Comparison of ENCODE assay signal across 2 cellular contexts in genomic region chr16:50298591-50299507, GRCh38.
TF ChIP-seq lines count a peak whose summit lies in the region.

No MANE protein-coding gene starts in this region.

TF ChIP-seq in SK-N-SH, 30 proteins besides CTCF, POLR2A, EP300 and RAD21:
- TF ChIP-seq REST (IDR thresholded peaks at IDR 0.05; ENCODE audit: low read depth, low read length) (no peak), ZBTB33 (IDR thresholded peaks at IDR 0.05; ENCODE audit: borderline replicate concordance, low read depth) (no peak), FOSL2 (IDR thresholded peaks at IDR 0.05; ENCODE audit: borderline replicate concordance, low read depth) (no peak), GATA2 (CRISPR knock-in tag; IDR thresholded peaks at IDR 0.05) (no peak), RCOR1 (IDR thresholded peaks at IDR 0.05; ENCODE audit: low read length) (no peak), RFX5 (IDR thresholded peaks at IDR 0.05; ENCODE audit: low read length) (no peak), NRF1 (IDR thresholded peaks at IDR 0.05; ENCODE audit: low read depth, low read length) (no peak), MXI1 (IDR thresholded peaks at IDR 0.05; ENCODE audit: low read depth, low read length) (no peak), PBX3 (IDR thresholded peaks at IDR 0.05) (no peak), SIN3A (IDR thresholded peaks at IDR 0.05; ENCODE audit: borderline replicate concordance, low read depth, low read length) (no peak), CHD2 (IDR thresholded peaks at IDR 0.05; ENCODE audit: low read length, partially characterized antibody) (no peak), FOXM1 (IDR thresholded peaks at IDR 0.05; ENCODE audit: low read depth) (no peak), IRF3 (IDR thresholded peaks at IDR 0.05; ENCODE audit: low read depth, low read length) (no peak), GABPA (IDR thresholded peaks at IDR 0.05; ENCODE audit: low read depth) (no peak), JUND (IDR thresholded peaks at IDR 0.05) (no peak), FOXJ3 (CRISPR knock-in tag; IDR thresholded peaks at IDR 0.05) (no peak), NFIC (IDR thresholded peaks at IDR 0.05; ENCODE audit: borderline replicate concordance) (no peak), MEF2A (IDR thresholded peaks at IDR 0.05; ENCODE audit: borderline replicate concordance, low read depth) (no peak), SMC3 (IDR thresholded peaks at IDR 0.05; ENCODE audit: low read depth, low read length) (no peak)

TF ChIP-seq in SK-N-SH treated with all-trans-retinoic acid at 6 μM for 48 hours, 23 proteins besides CTCF, POLR2A, EP300 and RAD21 (continued from another document):
- TF ChIP-seq CREB5 (CRISPR knock-in tag; IDR thresholded peaks at IDR 0.05; ENCODE audit: low read depth) (no peak), TSHZ2 (CRISPR knock-in tag; IDR thresholded peaks at IDR 0.05) (no peak), PPARA (CRISPR knock-in tag; IDR thresholded peaks at IDR 0.05; ENCODE audit: borderline replicate concordance) (no peak), ESRRG (CRISPR knock-in tag; IDR thresholded peaks at IDR 0.05) (no peak), ZFP3 (CRISPR knock-in tag; IDR thresholded peaks at IDR 0.05) (no peak), OSR1 (CRISPR knock-in tag; IDR thresholded peaks at IDR 0.05) (no peak), ZC3H10 (CRISPR knock-in tag; IDR thresholded peaks at IDR 0.05) (no peak), ZNF565 (CRISPR knock-in tag; conservative IDR thresholded peaks at IDR 0.05; ENCODE audit: low read depth) (no peak), ZFP30 (CRISPR knock-in tag; IDR thresholded peaks at IDR 0.05) (no peak), TOX (CRISPR knock-in tag; IDR thresholded peaks at IDR 0.05; ENCODE audit: borderline replicate concordance) (no peak), ZNF8 (CRISPR knock-in tag; IDR thresholded peaks at IDR 0.05) (no peak)
